ENCODE assay signal across 13 cellular contexts in genomic region chr13:109707044-109707794, GRCh38.
DNase-seq lines count a peak whose midpoint lies in the region; ATAC-seq and TF ChIP-seq lines count a peak whose summit lies in the region.
"Had no signal": no experiment of that assay in that cellular context is flagged by ENCODE, and none has a peak within 500 bp of the region (broad histone marks: within the 10 kb centered on the region; RNA-seq: fewer than 3 reads in every experiment).

No MANE protein-coding gene starts in this region.

- H3K4me3 ChIP-seq in GM23338 (no peak overlapping the region), esophagus squamous epithelium (no peak overlapping the region)

- WGBS in esophagus squamous epithelium, 2 donors: 83 to 84% methylated on average over 14 to 15 of the region's 16 CpGs

- H3K27me3 ChIP-seq in GM23338 (ENCODE audit: insufficient read depth) (no peaks in the 10 kb centered on the region), esophagus squamous epithelium (peaks cover 0 to 10% (median 0%) of the 10 kb centered on the region in 4 donors)

- DNase-seq in GM23338 (ENCODE audit: low spot score) (no peak), NCI-H2029 (lab: John Stamatoyannopoulos, UW) (peak; percentile 61), SK-N-DZ (ENCODE audit: low spot score) (peak; percentile 83), activated T-cell treated with anti-CD3 and anti-CD28 coated beads for 4 hours (no peak), esophagus squamous epithelium (lab: John Stamatoyannopoulos, UW) (no peak)
- DNase-seq in natural killer cell treated with Interleukin-12 subunit alpha and Interleukin-12 subunit beta and Interleukin-15 and Interleukin-18, amount 100 ng/mL, for 72 hours (ENCODE audit: low spot score): no peak
- DNase-seq in stimulated activated naive CD4-positive, alpha-beta T cell (lab: John Stamatoyannopoulos, UW): no peak
- DNase-seq: activated naive CD8-positive, alpha-beta T cell treated with anti-CD3 and anti-CD28 coated beads, Interleukin-2, amount 10 ng/mL, durations not matched to agents 7 days and 5 days; trophoblast cell had no signal

- peaks cover 11% of the 10 kb centered on the region for H3K36me3 Mint-ChIP-seq in GM23338 (ENCODE audit: low read depth)
- H3K36me3 Mint-ChIP-seq in natural killer cell treated with Interleukin-12 subunit alpha and Interleukin-12 subunit beta and Interleukin-15 and Interleukin-18, amount 100 ng/mL, for 72 hours: peaks cover 11% of the 10 kb centered on the region
- H3K36me3 Mint-ChIP-seq: activated naive CD8-positive, alpha-beta T cell treated with anti-CD3 and anti-CD28 coated beads, Interleukin-2, amount 10 ng/mL, durations not matched to agents 7 days and 5 days; memory B cell had no signal

- no peaks in the 10 kb centered on the region for H3K9me3 ChIP-seq in esophagus squamous epithelium

- TF ChIP-seq CTCF in GM23338 (conservative IDR thresholded peaks at IDR 0.05; ENCODE audit: low read depth in 2 of 2) (no peak), esophagus squamous epithelium (IDR thresholded peaks at IDR 0.05) (no peak)

- no peak for TF ChIP-seq POLR2A in esophagus squamous epithelium (IDR thresholded peaks at IDR 0.05)

- 0 out of 2 replicates have a peak, but pooled peaks cover 2% of the 10 kb centered on the region for H3K9me2 ChIP-seq in GM23338 (ENCODE audit: insufficient read depth)

- H3K4me2 ChIP-seq in GM23338: no peak overlapping the region
- H3K4me2 ChIP-seq: KMS-11 had no signal

- H3K4me1 Mint-ChIP-seq in GM23338: peaks cover 8% of the 10 kb centered on the region
- peaks cover 35 to 41% of the 10 kb centered on the region in 2 donors for H3K4me1 Mint-ChIP-seq in natural killer cell treated with Interleukin-12 subunit alpha and Interleukin-12 subunit beta and Interleukin-15 and Interleukin-18, amount 100 ng/mL, for 72 hours (ENCODE audit: low read depth in 2 of 2)

- no peaks in the 10 kb centered on the region for H3K79me2 ChIP-seq in GM23338 (replicated peaks; ENCODE audit: insufficient read depth)

- no peak overlapping the region for H3K4me3 Mint-ChIP-seq in GM23338
- H3K4me3 Mint-ChIP-seq in natural killer cell treated with Interleukin-12 subunit alpha and Interleukin-12 subunit beta and Interleukin-15 and Interleukin-18, amount 100 ng/mL, for 72 hours: peak overlapping the region; percentile 40
- H3K4me3 Mint-ChIP-seq: activated naive CD8-positive, alpha-beta T cell treated with anti-CD3 and anti-CD28 coated beads, Interleukin-2, amount 10 ng/mL, durations not matched to agents 7 days and 5 days; memory B cell had no signal

- no peaks in the 10 kb centered on the region for H3F3A ChIP-seq in GM23338 (replicated peaks; ENCODE audit: low read depth)

- no peak overlapping the region for H3K27ac ChIP-seq in GM23338 (ENCODE audit: low read depth)
- no peak overlapping the region for H3K27ac ChIP-seq in esophagus squamous epithelium
- H3K27ac ChIP-seq: KMS-11 had no signal

- H4K20me1 ChIP-seq in GM23338 (replicated peaks; ENCODE audit: insufficient read depth): no peaks in the 10 kb centered on the region

- H3K27ac Mint-ChIP-seq in GM23338: peak overlapping the region; percentile 35
- peak overlapping the region in 1 of 2 donors; percentile 21 for H3K27ac Mint-ChIP-seq in natural killer cell treated with Interleukin-12 subunit alpha and Interleukin-12 subunit beta and Interleukin-15 and Interleukin-18, amount 100 ng/mL, for 72 hours
- H3K27ac Mint-ChIP-seq: activated naive CD8-positive, alpha-beta T cell treated with anti-CD3 and anti-CD28 coated beads, Interleukin-2, amount 10 ng/mL, durations not matched to agents 7 days and 5 days; memory B cell; progenitor cell of endocrine pancreas had no signal

- no peak for ATAC-seq in GM23338
- ATAC-seq in natural killer cell treated with Interleukin-12 subunit alpha and Interleukin-12 subunit beta and Interleukin-15 and Interleukin-18, amount 100 ng/mL, for 72 hours: no peak
- no peak for ATAC-seq in GM19395 (IDR thresholded peaks at IDR 0.05; ENCODE audit: unreplicated experiment)

- intact Hi-C loops in esophagus squamous epithelium (cut with DNase I): no loop called here

- peaks cover 12% of the 10 kb centered on the region for H3K9me3 Mint-ChIP-seq in GM23338
- H3K9me3 Mint-ChIP-seq in natural killer cell treated with Interleukin-12 subunit alpha and Interleukin-12 subunit beta and Interleukin-15 and Interleukin-18, amount 100 ng/mL, for 72 hours: no peaks in the 10 kb centered on the region
- H3K9me3 Mint-ChIP-seq: activated naive CD8-positive, alpha-beta T cell treated with anti-CD3 and anti-CD28 coated beads, Interleukin-2, amount 10 ng/mL, durations not matched to agents 7 days and 5 days; memory B cell had no signal

- H2AFZ ChIP-seq in GM23338: 0 out of 2 replicates have a peak overlapping the region, but pooled peaks have one; percentile 38

- no peaks in the 10 kb centered on the region for H3K4me1 ChIP-seq in GM23338 (ENCODE audit: insufficient read depth)
- H3K4me1 ChIP-seq in esophagus squamous epithelium: peaks cover 0 to 12% (median 0%) of the 10 kb centered on the region in 3 donors

- H3K36me3 ChIP-seq in GM23338 (ENCODE audit: insufficient read depth) (no peaks in the 10 kb centered on the region), esophagus squamous epithelium (no peaks in the 10 kb centered on the region)

- peaks cover 2% of the 10 kb centered on the region for H3K27me3 Mint-ChIP-seq in GM23338 (ENCODE audit: insufficient read depth, low read depth, poor library complexity)
- peaks cover 26 to 32% of the 10 kb centered on the region in 2 donors for H3K27me3 Mint-ChIP-seq in natural killer cell treated with Interleukin-12 subunit alpha and Interleukin-12 subunit beta and Interleukin-15 and Interleukin-18, amount 100 ng/mL, for 72 hours

TF ChIP-seq in GM23338, 12 proteins besides CTCF, POLR2A, EP300 and RAD21 (continues in another document):
- no peak for TF ChIP-seq EZH2 (IDR thresholded peaks at IDR 0.05; ENCODE audit: low read depth, unreplicated experiment)
- TF ChIP-seq ETS1 (IDR thresholded peaks at IDR 0.05): no peak
- no peak for TF ChIP-seq POLR2AphosphoS5 (IDR thresholded peaks at IDR 0.05; ENCODE audit: low read depth)
- no peak for TF ChIP-seq CREB1 (CRISPR knock-in tag; IDR thresholded peaks at IDR 0.05; ENCODE audit: low read depth)
- TF ChIP-seq STAT1 (IDR thresholded peaks at IDR 0.05; ENCODE audit: unreplicated experiment): no peak

Comparison
In these comparisons a context has a peak if more than half of its experiments do, and no peak if none do; other contexts are left out.
1. DNase-seq: peak in NCI-H2029 (single experiment) and SK-N-DZ (single experiment); none in GM23338 (single experiment), natural killer cell treated with Interleukin-12 subunit alpha and Interleukin-12 subunit beta and Interleukin-15 and Interleukin-18, amount 100 ng/mL, for 72 hours (single experiment), activated T-cell treated with anti-CD3 and anti-CD28 coated beads for 4 hours (single experiment), esophagus squamous epithelium (single experiment) and stimulated activated naive CD4-positive, alpha-beta T cell (0 of 6).